In the genomic region with DNA sequence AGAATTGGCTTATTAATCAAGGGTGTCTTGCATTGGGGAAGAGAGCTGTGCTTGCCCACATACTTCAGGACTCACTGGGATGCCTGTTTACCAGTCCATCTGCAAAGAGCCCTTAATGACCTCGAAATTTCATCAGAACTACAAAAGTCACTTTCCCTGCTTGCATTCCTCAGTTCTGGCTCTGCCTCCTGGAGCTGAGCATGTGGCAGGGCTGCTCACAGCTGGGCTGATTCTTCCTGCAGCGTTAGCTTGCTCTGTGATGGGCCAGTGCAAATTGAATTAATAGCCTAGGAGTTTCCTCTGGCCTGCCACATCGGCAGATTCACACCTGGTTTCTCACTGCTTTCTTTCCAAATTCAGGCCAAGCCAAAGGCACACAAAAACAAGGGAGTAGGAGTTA, we compare ENCODE assay signal across 1 cellular context.
TF ChIP-seq lines count a peak whose summit lies in the region.

No MANE protein-coding gene starts in this region.

TF ChIP-seq in GM23338, 12 proteins besides CTCF, POLR2A, EP300 and RAD21 (continued from another document):
- TF ChIP-seq CREB1 (CRISPR knock-in tag; IDR thresholded peaks at IDR 0.05; ENCODE audit: low read depth) (no peak), EZH2phosphoT487 (IDR thresholded peaks at IDR 0.05; ENCODE audit: unreplicated experiment) (no peak), ZNF114 (CRISPR knock-in tag; IDR thresholded peaks at IDR 0.05) (no peak), ZNF331 (CRISPR knock-in tag; IDR thresholded peaks at IDR 0.05; ENCODE audit: low read depth) (no peak), STAT1 (IDR thresholded peaks at IDR 0.05; ENCODE audit: unreplicated experiment) (no peak)
- TF ChIP-seq, protein P1, sequence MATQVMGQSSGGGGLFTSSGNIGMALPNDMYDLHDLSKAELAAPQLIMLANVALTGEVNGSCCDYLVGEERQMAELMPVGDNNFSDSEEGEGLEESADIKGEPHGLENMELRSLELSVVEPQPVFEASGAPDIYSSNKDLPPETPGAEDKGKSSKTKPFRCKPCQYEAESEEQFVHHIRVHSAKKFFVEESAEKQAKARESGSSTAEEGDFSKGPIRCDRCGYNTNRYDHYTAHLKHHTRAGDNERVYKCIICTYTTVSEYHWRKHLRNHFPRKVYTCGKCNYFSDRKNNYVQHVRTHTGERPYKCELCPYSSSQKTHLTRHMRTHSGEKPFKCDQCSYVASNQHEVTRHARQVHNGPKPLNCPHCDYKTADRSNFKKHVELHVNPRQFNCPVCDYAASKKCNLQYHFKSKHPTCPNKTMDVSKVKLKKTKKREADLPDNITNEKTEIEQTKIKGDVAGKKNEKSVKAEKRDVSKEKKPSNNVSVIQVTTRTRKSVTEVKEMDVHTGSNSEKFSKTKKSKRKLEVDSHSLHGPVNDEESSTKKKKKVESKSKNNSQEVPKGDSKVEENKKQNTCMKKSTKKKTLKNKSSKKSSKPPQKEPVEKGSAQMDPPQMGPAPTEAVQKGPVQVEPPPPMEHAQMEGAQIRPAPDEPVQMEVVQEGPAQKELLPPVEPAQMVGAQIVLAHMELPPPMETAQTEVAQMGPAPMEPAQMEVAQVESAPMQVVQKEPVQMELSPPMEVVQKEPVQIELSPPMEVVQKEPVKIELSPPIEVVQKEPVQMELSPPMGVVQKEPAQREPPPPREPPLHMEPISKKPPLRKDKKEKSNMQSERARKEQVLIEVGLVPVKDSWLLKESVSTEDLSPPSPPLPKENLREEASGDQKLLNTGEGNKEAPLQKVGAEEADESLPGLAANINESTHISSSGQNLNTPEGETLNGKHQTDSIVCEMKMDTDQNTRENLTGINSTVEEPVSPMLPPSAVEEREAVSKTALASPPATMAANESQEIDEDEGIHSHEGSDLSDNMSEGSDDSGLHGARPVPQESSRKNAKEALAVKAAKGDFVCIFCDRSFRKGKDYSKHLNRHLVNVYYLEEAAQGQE (IDR thresholded peaks at IDR 0.05; ENCODE audit: unreplicated experiment), result no peak
- TF ChIP-seq, protein P2, sequence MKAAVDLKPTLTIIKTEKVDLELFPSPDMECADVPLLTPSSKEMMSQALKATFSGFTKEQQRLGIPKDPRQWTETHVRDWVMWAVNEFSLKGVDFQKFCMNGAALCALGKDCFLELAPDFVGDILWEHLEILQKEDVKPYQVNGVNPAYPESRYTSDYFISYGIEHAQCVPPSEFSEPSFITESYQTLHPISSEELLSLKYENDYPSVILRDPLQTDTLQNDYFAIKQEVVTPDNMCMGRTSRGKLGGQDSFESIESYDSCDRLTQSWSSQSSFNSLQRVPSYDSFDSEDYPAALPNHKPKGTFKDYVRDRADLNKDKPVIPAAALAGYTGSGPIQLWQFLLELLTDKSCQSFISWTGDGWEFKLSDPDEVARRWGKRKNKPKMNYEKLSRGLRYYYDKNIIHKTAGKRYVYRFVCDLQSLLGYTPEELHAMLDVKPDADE (IDR thresholded peaks at IDR 0.05), result no peak
